ENCODE assay signal across 1 cellular context in genomic region chr6:150759500-150759899, GRCh38.
A peak's percentile ranks its signal among the peaks of the same experiment; 100 is the strongest.
TF ChIP-seq lines count a peak whose summit lies in the region.

No MANE protein-coding gene starts in this region.

TF ChIP-seq in HEK293, 187 proteins besides CTCF, POLR2A, EP300 and RAD21 (continued from another document):
- TF ChIP-seq, protein P1, sequence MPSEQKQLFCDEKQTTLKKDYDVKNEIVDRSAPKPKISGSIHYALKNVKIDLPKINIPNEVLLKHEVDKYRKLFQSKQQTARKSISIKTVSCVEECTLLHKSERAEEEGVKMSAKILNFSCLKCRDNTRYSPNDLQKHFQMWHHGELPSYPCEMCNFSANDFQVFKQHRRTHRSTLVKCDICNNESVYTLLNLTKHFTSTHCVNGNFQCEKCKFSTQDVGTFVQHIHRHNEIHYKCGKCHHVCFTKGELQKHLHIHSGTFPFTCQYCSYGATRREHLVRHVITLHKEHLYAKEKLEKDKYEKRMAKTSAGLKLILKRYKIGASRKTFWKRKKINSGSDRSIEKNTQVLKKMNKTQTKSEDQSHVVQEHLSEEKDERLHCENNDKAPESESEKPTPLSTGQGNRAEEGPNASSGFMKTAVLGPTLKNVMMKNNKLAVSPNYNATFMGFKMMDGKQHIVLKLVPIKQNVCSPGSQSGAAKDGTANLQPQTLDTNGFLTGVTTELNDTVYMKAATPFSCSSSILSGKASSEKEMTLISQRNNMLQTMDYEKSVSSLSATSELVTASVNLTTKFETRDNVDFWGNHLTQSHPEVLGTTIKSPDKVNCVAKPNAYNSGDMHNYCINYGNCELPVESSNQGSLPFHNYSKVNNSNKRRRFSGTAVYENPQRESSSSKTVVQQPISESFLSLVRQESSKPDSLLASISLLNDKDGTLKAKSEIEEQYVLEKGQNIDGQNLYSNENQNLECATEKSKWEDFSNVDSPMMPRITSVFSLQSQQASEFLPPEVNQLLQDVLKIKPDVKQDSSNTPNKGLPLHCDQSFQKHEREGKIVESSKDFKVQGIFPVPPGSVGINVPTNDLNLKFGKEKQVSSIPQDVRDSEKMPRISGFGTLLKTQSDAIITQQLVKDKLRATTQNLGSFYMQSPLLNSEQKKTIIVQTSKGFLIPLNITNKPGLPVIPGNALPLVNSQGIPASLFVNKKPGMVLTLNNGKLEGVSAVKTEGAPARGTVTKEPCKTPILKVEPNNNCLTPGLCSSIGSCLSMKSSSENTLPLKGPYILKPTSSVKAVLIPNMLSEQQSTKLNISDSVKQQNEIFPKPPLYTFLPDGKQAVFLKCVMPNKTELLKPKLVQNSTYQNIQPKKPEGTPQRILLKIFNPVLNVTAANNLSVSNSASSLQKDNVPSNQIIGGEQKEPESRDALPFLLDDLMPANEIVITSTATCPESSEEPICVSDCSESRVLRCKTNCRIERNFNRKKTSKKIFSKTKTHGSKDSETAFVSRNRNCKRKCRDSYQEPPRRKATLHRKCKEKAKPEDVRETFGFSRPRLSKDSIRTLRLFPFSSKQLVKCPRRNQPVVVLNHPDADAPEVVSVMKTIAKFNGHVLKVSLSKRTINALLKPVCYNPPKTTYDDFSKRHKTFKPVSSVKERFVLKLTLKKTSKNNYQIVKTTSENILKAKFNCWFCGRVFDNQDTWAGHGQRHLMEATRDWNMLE (tag by site-specific recombination; conservative IDR thresholded peaks at IDR 0.05; ENCODE audit: low read depth) = no peak
- TF ChIP-seq ZNF658 (tag by site-specific recombination; IDR thresholded peaks at IDR 0.05) (no peak), ZNF248 (tag by site-specific recombination; IDR thresholded peaks at IDR 0.05) (no peak), ZNF707 (tag by site-specific recombination; IDR thresholded peaks at IDR 0.05) (no peak), FEZF1 (tag by site-specific recombination; IDR thresholded peaks at IDR 0.05) (peak; percentile 43; the same call in 1 of the 2 replicates), ZNF341 (tag by site-specific recombination; IDR thresholded peaks at IDR 0.05; ENCODE audit: low read depth) (no peak), ZNF239 (tag by site-specific recombination; IDR thresholded peaks at IDR 0.05) (no peak), ZNF223 (tag by site-specific recombination; IDR thresholded peaks at IDR 0.05) (no peak), ZNF140 (tag by site-specific recombination; IDR thresholded peaks at IDR 0.05) (no peak), YY1 (tag by site-specific recombination; IDR thresholded peaks at IDR 0.05) (no peak), SALL2 (tag by site-specific recombination; IDR thresholded peaks at IDR 0.05; ENCODE audit: borderline replicate concordance) (no peak), ZNF549 (tag by site-specific recombination; IDR thresholded peaks at IDR 0.05) (no peak), ZNF133 (tag by site-specific recombination; IDR thresholded peaks at IDR 0.05) (no peak), ZNF692 (tag by site-specific recombination; IDR thresholded peaks at IDR 0.05) (peak; percentile 78), ZNF155 (tag by site-specific recombination; IDR thresholded peaks at IDR 0.05) (no peak), ZBTB20 (tag by site-specific recombination; IDR thresholded peaks at IDR 0.05) (peak; percentile 55), ZNF214 (tag by site-specific recombination; IDR thresholded peaks at IDR 0.05; ENCODE audit: borderline replicate concordance) (no peak), ZNF157 (tag by site-specific recombination; IDR thresholded peaks at IDR 0.05) (no peak), ZSCAN16 (tag by site-specific recombination; IDR thresholded peaks at IDR 0.05) (no peak), ZNF529 (tag by site-specific recombination; IDR thresholded peaks at IDR 0.05; ENCODE audit: insufficient replicate concordance) (no peak), TRIM28 (IDR thresholded peaks at IDR 0.05; ENCODE audit: borderline replicate concordance, low read length) (no peak), ZFHX2 (tag by site-specific recombination; conservative IDR thresholded peaks at IDR 0.05) (no peak), BCL11A (tag by site-specific recombination; IDR thresholded peaks at IDR 0.05; ENCODE audit: low read depth) (0 out of 2 replicates have a peak, but pooled peaks have one; percentile 45), ZNF311 (tag by site-specific recombination; IDR thresholded peaks at IDR 0.05; ENCODE audit: borderline replicate concordance) (no peak), WT1 (tag by site-specific recombination; IDR thresholded peaks at IDR 0.05) (peak; percentile 59), OSR2 (tag by site-specific recombination; IDR thresholded peaks at IDR 0.05) (peak; percentile 86), ZNF521 (tag by site-specific recombination; IDR thresholded peaks at IDR 0.05) (no peak), ZNF16 (tag by site-specific recombination; IDR thresholded peaks at IDR 0.05; ENCODE audit: low read depth) (no peak), ZNF121 (tag by site-specific recombination; IDR thresholded peaks at IDR 0.05) (peak; percentile 97), ZNF37A (tag by site-specific recombination; IDR thresholded peaks at IDR 0.05) (no peak), IKZF3 (tag by site-specific recombination; IDR thresholded peaks at IDR 0.05) (no peak), MZF1 (tag by site-specific recombination; IDR thresholded peaks at IDR 0.05; ENCODE audit: borderline replicate concordance) (0 out of 2 replicates have a peak, but pooled peaks have one; percentile 42), ZNF146 (tag by site-specific recombination; IDR thresholded peaks at IDR 0.05) (no peak), ZBTB21 (tag by site-specific recombination; IDR thresholded peaks at IDR 0.05) (no peak), ZNF416 (tag by site-specific recombination; IDR thresholded peaks at IDR 0.05) (no peak), ZNF792 (tag by site-specific recombination; IDR thresholded peaks at IDR 0.05) (no peak), ZEB2 (tag by site-specific recombination; IDR thresholded peaks at IDR 0.05) (no peak), ZNF274 (IDR thresholded peaks at IDR 0.05; ENCODE audit: low read length) (no peak), ZNF274 (tag by site-specific recombination; IDR thresholded peaks at IDR 0.05; ENCODE audit: borderline replicate concordance) (no peak), ZFP3 (tag by site-specific recombination; IDR thresholded peaks at IDR 0.05; ENCODE audit: low read depth) (no peak), ZNF501 (tag by site-specific recombination; IDR thresholded peaks at IDR 0.05) (no peak), HIC1 (tag by site-specific recombination; IDR thresholded peaks at IDR 0.05) (peak; percentile 57; the same call in 1 of the 2 replicates), ZNF585B (tag by site-specific recombination; IDR thresholded peaks at IDR 0.05) (no peak), ZXDB (tag by site-specific recombination; IDR thresholded peaks at IDR 0.05) (no peak)
- TF ChIP-seq, protein P2, sequence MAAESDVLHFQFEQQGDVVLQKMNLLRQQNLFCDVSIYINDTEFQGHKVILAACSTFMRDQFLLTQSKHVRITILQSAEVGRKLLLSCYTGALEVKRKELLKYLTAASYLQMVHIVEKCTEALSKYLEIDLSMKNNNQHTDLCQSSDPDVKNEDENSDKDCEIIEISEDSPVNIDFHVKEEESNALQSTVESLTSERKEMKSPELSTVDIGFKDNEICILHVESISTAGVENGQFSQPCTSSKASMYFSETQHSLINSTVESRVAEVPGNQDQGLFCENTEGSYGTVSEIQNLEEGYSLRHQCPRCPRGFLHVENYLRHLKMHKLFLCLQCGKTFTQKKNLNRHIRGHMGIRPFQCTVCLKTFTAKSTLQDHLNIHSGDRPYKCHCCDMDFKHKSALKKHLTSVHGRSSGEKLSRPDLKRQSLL (tag by site-specific recombination; IDR thresholded peaks at IDR 0.05) = peak; percentile 75; the same call in 1 of the 2 replicates
- TF ChIP-seq, protein P3, sequence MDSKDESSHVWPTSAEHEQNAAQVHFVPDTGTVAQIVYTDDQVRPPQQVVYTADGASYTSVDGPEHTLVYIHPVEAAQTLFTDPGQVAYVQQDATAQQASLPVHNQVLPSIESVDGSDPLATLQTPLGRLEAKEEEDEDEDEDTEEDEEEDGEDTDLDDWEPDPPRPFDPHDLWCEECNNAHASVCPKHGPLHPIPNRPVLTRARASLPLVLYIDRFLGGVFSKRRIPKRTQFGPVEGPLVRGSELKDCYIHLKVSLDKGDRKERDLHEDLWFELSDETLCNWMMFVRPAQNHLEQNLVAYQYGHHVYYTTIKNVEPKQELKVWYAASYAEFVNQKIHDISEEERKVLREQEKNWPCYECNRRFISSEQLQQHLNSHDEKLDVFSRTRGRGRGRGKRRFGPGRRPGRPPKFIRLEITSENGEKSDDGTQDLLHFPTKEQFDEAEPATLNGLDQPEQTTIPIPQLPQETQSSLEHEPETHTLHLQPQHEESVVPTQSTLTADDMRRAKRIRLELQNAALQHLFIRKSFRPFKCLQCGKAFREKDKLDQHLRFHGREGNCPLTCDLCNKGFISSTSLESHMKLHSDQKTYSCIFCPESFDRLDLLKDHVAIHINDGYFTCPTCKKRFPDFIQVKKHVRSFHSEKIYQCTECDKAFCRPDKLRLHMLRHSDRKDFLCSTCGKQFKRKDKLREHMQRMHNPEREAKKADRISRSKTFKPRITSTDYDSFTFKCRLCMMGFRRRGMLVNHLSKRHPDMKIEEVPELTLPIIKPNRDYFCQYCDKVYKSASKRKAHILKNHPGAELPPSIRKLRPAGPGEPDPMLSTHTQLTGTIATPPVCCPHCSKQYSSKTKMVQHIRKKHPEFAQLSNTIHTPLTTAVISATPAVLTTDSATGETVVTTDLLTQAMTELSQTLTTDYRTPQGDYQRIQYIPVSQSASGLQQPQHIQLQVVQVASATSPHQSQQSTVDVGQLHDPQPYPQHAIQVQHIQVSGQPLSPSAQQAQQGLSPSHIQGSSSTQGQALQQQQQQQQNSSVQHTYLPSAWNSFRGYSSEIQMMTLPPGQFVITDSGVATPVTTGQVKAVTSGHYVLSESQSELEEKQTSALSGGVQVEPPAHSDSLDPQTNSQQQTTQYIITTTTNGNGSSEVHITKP (tag by site-specific recombination; IDR thresholded peaks at IDR 0.05) = no peak
TF ChIP-seq in HEK293: peak in this region for 14.
